ENCODE assay signal across 16 cellular contexts in genomic region chr6:84136364-84137050, GRCh38.
DNase-seq lines count a peak whose midpoint lies in the region; ATAC-seq, FAIRE-seq and TF ChIP-seq lines count a peak whose summit lies in the region.
"Had no signal": no experiment of that assay in that cellular context is flagged by ENCODE, and none has a peak within 500 bp of the region (broad histone marks: within the 10 kb centered on the region; RNA-seq: fewer than 3 reads in every experiment).

No MANE protein-coding gene starts in this region.

- dilution Hi-C loops in mammary epithelial cell (cut with HindIII; ENCODE audit: low sequenced_read_pairs) = no loop called here

- DNase-seq in MCF 10A (ENCODE audit: unreplicated experiment) = no peak
- DNase-seq in mammary epithelial cell = no peak
- peak; percentile 59 for DNase-seq in OCI-M1 (lab: John Stamatoyannopoulos, UW)
- peak; percentile 6 for DNase-seq in brain pericyte (ENCODE audit: low read depth, low spot score)
- no peak for DNase-seq in osteocyte (ENCODE audit: extremely low spot score, unreplicated experiment)
- no peak for DNase-seq in GM12891 (ENCODE audit: insufficient read length, low spot score)
- DNase-seq in D341Med (ENCODE audit: low spot score) = no peak
- DNase-seq: AML-193; Caco-2; CD8-positive, alpha-beta memory T cell; DMS79; GM23248 had no signal

- no peaks in the 10 kb centered on the region for H4K20me1 ChIP-seq in mammary epithelial cell (ENCODE audit: insufficient read depth, low read length)
- H4K20me1 ChIP-seq: BLaER1 had no signal

- H3K4me3 Mint-ChIP-seq in MCF 10A (ENCODE audit: unreplicated experiment) (no peak overlapping the region), osteocyte (ENCODE audit: unreplicated experiment) (no peak overlapping the region)
- H3K4me3 Mint-ChIP-seq: CD8-positive, alpha-beta memory T cell had no signal

- H3K9me3 Mint-ChIP-seq in MCF 10A (ENCODE audit: unreplicated experiment) = peaks cover 7% of the 10 kb centered on the region
- H3K9me3 Mint-ChIP-seq in osteocyte (ENCODE audit: unreplicated experiment) = peaks cover 7% of the 10 kb centered on the region

- CTCF ChIA-PET in MCF 10A (lab: Yijun Ruan, JAX) (no interaction called here), mammary epithelial cell (lab: Charles Lee; ENCODE audit: low non-redundant PET) (no interaction called here)

- TF ChIP-seq CTCF in MCF 10A (IDR thresholded peaks at IDR 0.05; ENCODE audit: unreplicated experiment) = no peak
- TF ChIP-seq CTCF in mammary epithelial cell (conservative IDR thresholded peaks at IDR 0.05 in 1 of 2, IDR thresholded peaks at IDR 0.05 in 1 of 2; ENCODE audit: extremely low read depth in 1 of 2, insufficient read depth in 1 of 2, low read depth in 1 of 2, low read length in 2 of 2) = no peak
- TF ChIP-seq CTCF in osteocyte (IDR thresholded peaks at IDR 0.05) = no peak

- no peak overlapping the region for H2AFZ ChIP-seq in mammary epithelial cell (ENCODE audit: low read depth, low read length)
- H2AFZ ChIP-seq: GM23248 had no signal

- H3K27me3 ChIP-seq in mammary epithelial cell (ENCODE audit: insufficient read depth, low read length) = no peaks in the 10 kb centered on the region
- H3K27me3 ChIP-seq: BLaER1 had no signal

- WGBS in mammary epithelial cell (ENCODE audit: low coverage, missing lambda C conversion rate) = 94% methylated on average over 4 of the region's 4 CpGs

- H3K36me3 ChIP-seq in mammary epithelial cell (ENCODE audit: insufficient read depth, low read length) = no peaks in the 10 kb centered on the region

- H3K79me2 ChIP-seq in mammary epithelial cell (ENCODE audit: insufficient read depth, low read length) = no peaks in the 10 kb centered on the region

- POLR2A ChIA-PET in MCF 10A (lab: Yijun Ruan, JAX) = no interaction called here

- H3K9me3 ChIP-seq in mammary epithelial cell (replicated peaks; ENCODE audit: insufficient read depth, low read length) = no peaks in the 10 kb centered on the region
- H3K9me3 ChIP-seq: Caco-2 had no signal

- FAIRE-seq in GM12891 (lab: Jason Lieb, UNC) = no peak
- FAIRE-seq: A204.1, GM12878 had no signal

- no peak overlapping the region for H3K4me3 ChIP-seq in mammary epithelial cell (replicated peaks in 1 of 3; ENCODE audit: insufficient read depth in 1 of 3, low read depth in 2 of 3, low read length in 3 of 3)
- H3K4me3 ChIP-seq: BLaER1, GM12878, GM23248 had no signal

- H3K4me1 Mint-ChIP-seq in MCF 10A (ENCODE audit: insufficient read depth, unreplicated experiment) (no peaks in the 10 kb centered on the region), osteocyte (ENCODE audit: unreplicated experiment) (peaks cover 29% of the 10 kb centered on the region)
- H3K4me1 Mint-ChIP-seq: CD8-positive, alpha-beta memory T cell had no signal

- no peak overlapping the region for H3K9ac ChIP-seq in mammary epithelial cell (ENCODE audit: insufficient read depth, low read length)
- H3K9ac ChIP-seq: BLaER1, GM23248 had no signal

- BruUV-seq in MCF 10A (replicated peaks; lab: Mats Ljungman, UMichigan) (no TSS peak), mammary epithelial cell (replicated peaks; lab: Mats Ljungman, UMichigan) (no TSS peak)

- no peak overlapping the region for H3K27ac ChIP-seq in mammary epithelial cell (ENCODE audit: insufficient read depth, low read depth, low read length)
- H3K27ac ChIP-seq: BLaER1, GM23248 had no signal

- ATAC-seq in HG03045 (IDR thresholded peaks at IDR 0.05; ENCODE audit: unreplicated experiment) = no peak
- ATAC-seq: GM12878 had no signal

- in situ Hi-C loops in mammary epithelial cell (cut with MboI; ENCODE audit: low sequenced_read_pairs in 2 of 2) = no loop called here

- peaks cover 17% of the 10 kb centered on the region for H3K36me3 Mint-ChIP-seq in MCF 10A (ENCODE audit: insufficient read depth, unreplicated experiment)
- peaks cover 27% of the 10 kb centered on the region for H3K36me3 Mint-ChIP-seq in osteocyte (ENCODE audit: unreplicated experiment)

- peaks cover 11% of the 10 kb centered on the region for H3K4me1 ChIP-seq in mammary epithelial cell (ENCODE audit: insufficient read depth, low read length)
- H3K4me1 ChIP-seq: BLaER1, Caco-2 had no signal

- intact Hi-C loops in MCF 10A (cut with micrococcal nuclease) = no loop called here
- intact Hi-C loops in mammary epithelial cell (cut with micrococcal nuclease) = no loop called here

- no peak for TF ChIP-seq POLR2A in GM12891 (IDR thresholded peaks at IDR 0.05; ENCODE audit: low read depth, low read length)

- H3K4me2 ChIP-seq in mammary epithelial cell (ENCODE audit: insufficient read depth, low read depth, low read length) = no peak overlapping the region
- H3K4me2 ChIP-seq: BLaER1 had no signal

- no peaks in the 10 kb centered on the region for H3K27me3 Mint-ChIP-seq in MCF 10A (ENCODE audit: insufficient read depth, unreplicated experiment)
- no peaks in the 10 kb centered on the region for H3K27me3 Mint-ChIP-seq in osteocyte (ENCODE audit: unreplicated experiment)

- H3K27ac Mint-ChIP-seq in MCF 10A (ENCODE audit: low read depth, unreplicated experiment) = peak overlapping the region; percentile 16
- peak overlapping the region; percentile 55 for H3K27ac Mint-ChIP-seq in osteocyte (ENCODE audit: unreplicated experiment)
- H3K27ac Mint-ChIP-seq: CD8-positive, alpha-beta memory T cell had no signal

TF ChIP-seq in GM12891, 5 proteins besides CTCF, POLR2A, EP300 and RAD21:
- no peak for TF ChIP-seq PAX5 (IDR thresholded peaks at IDR 0.05; ENCODE audit: insufficient read depth, low read length, severe bottlenecking)
- TF ChIP-seq TAF1 (IDR thresholded peaks at IDR 0.05; ENCODE audit: low read depth, low read length) = no peak
- TF ChIP-seq POLR2AphosphoS5 (IDR thresholded peaks at IDR 0.05; ENCODE audit: low read depth, low read length) = no peak
- TF ChIP-seq SPI1 (IDR thresholded peaks at IDR 0.05; ENCODE audit: low read depth, low read length) = no peak
- TF ChIP-seq POU2F2 (IDR thresholded peaks at IDR 0.05; ENCODE audit: low read depth, low read length) = no peak

Comparison
In these comparisons a context has a peak if more than half of its experiments do, and no peak if none do; other contexts are left out.
1. DNase-seq: peak in OCI-M1 (single experiment) and brain pericyte (single experiment); none in MCF 10A (single experiment), mammary epithelial cell (single experiment), osteocyte (single experiment), GM12891 (single experiment) and D341Med (single experiment).